In genomic region chr6:35637911-35638310, GRCh38 we compare ENCODE assay signal across 21 cellular contexts. TPM values are rescaled to one million over a fixed set of nuclear protein-coding genes. Genes with fewer than 3 reads are reported as not detected.
DNase-seq lines count a peak whose midpoint lies in the region; ATAC-seq, FAIRE-seq and TF ChIP-seq lines count a peak whose summit lies in the region.
"Had no signal": no experiment of that assay in that cellular context is flagged by ENCODE, and none has a peak within 500 bp of the region (broad histone marks: within the 10 kb centered on the region; RNA-seq: fewer than 3 reads in every experiment).

No MANE protein-coding gene starts in this region.

- no peak for ATAC-seq in activated CD8-positive, alpha-beta T cell treated with anti-CD3 and anti-CD28 coated beads for 36 hours
- ATAC-seq in activated CD8-positive, alpha-beta T cell treated with anti-CD3 and anti-CD28 coated beads, Interleukin-2, amount 10 ng/mL, durations not matched to agents 7 days and 5 days: no peak
- ATAC-seq in CD4-positive, CD25-positive, alpha-beta regulatory T cell (ENCODE audit: low read depth in 2 of 2): no peak
- ATAC-seq in pancreas (peak; percentile 33 to 66 (median 58)), HG02870 (IDR thresholded peaks at IDR 0.05; ENCODE audit: unreplicated experiment) (no peak), GM21526 (IDR thresholded peaks at IDR 0.05; ENCODE audit: low FRiP score, unreplicated experiment) (no peak)

- CTCF ChIA-PET in activated CD8-positive, alpha-beta T cell treated with anti-CD3 and anti-CD28 coated beads for 36 hours (lab: Charles Lee): interaction anchor here (0.6 to 2.4 kb wide), 7 partner anchors 14 to 115 kb away, joined by 3 to 12 read pairs (median 4); partner anchors contain the start of gene ARMC12
- CTCF ChIA-PET in activated CD8-positive, alpha-beta T cell treated with anti-CD3 and anti-CD28 coated beads, Interleukin-2, amount 10 ng/mL, durations not matched to agents 7 days and 5 days (lab: Charles Lee): interaction anchor here (0.8 to 2.8 kb wide), 9 partner anchors 8 to 98 kb away, joined by 3 to 14 read pairs (median 6); partner anchors contain the start of gene ARMC12

- no peaks in the 10 kb centered on the region for H3K27me3 ChIP-seq in CD4-positive, CD25-positive, alpha-beta regulatory T cell (ENCODE audit: control insufficient read depth, insufficient read depth, low read length)
- no peaks in the 10 kb centered on the region for H3K27me3 ChIP-seq in pancreas
- H3K27me3 ChIP-seq: MG63, Peyer's patch had no signal

- peaks cover 22% of the 10 kb centered on the region for H3K4me1 ChIP-seq in CD4-positive, CD25-positive, alpha-beta regulatory T cell (ENCODE audit: control insufficient read depth, insufficient read depth, low read length, poor library complexity, severe bottlenecking)
- peaks cover 20 to 44% (median 23%) of the 10 kb centered on the region in 3 donors for H3K4me1 ChIP-seq in pancreas
- H3K4me1 ChIP-seq: Peyer's patch had no signal

- H3K4me3 ChIP-seq in CD4-positive, CD25-positive, alpha-beta regulatory T cell (ENCODE audit: low read depth, low read length): no peak overlapping the region
- H3K4me3 ChIP-seq in pancreas: no peak overlapping the region
- H3K4me3 ChIP-seq: MG63, Peyer's patch had no signal

- WGBS in pancreas, 2 donors: 15 to 47% methylated on average over 1 of the region's 1 CpG

- peaks cover 46% of the 10 kb centered on the region for H3K36me3 ChIP-seq in CD4-positive, CD25-positive, alpha-beta regulatory T cell (ENCODE audit: control insufficient read depth, insufficient read depth, low read length)
- peaks cover 0 to 26% (median 13%) of the 10 kb centered on the region in 3 donors for H3K36me3 ChIP-seq in pancreas

- TF ChIP-seq CTCF in activated CD8-positive, alpha-beta T cell treated with anti-CD3 and anti-CD28 coated beads for 36 hours (IDR thresholded peaks at IDR 0.05): no peak
- no peak for TF ChIP-seq CTCF in pancreas (IDR thresholded peaks at IDR 0.05)

- no peaks in the 10 kb centered on the region for H3K9me3 ChIP-seq in CD4-positive, CD25-positive, alpha-beta regulatory T cell (ENCODE audit: control insufficient read depth in 2 of 2, low read length in 2 of 2)
- H3K9me3 ChIP-seq in pancreas: no peaks in the 10 kb centered on the region
- H3K9me3 ChIP-seq: MG63, Peyer's patch had no signal

- intact Hi-C loops in activated CD8-positive, alpha-beta T cell treated with anti-CD3 and anti-CD28 coated beads for 36 hours (cut with micrococcal nuclease): no loop called here
- intact Hi-C loops in pancreas (cut with DNase I): no loop called here

- no peak overlapping the region for H3K27ac ChIP-seq in CD4-positive, CD25-positive, alpha-beta regulatory T cell (ENCODE audit: insufficient read depth, low read length, poor library complexity, severe bottlenecking)
- peak overlapping the region in 2 of 4 donors; percentile 48 to 60 for H3K27ac ChIP-seq in pancreas
- H3K27ac ChIP-seq: Peyer's patch had no signal

- peaks cover 47% of the 10 kb centered on the region for H3K4me1 Mint-ChIP-seq in activated CD8-positive, alpha-beta T cell treated with anti-CD3 and anti-CD28 coated beads for 36 hours (ENCODE audit: low read depth)
- peaks cover 46% of the 10 kb centered on the region for H3K4me1 Mint-ChIP-seq in activated CD8-positive, alpha-beta T cell treated with anti-CD3 and anti-CD28 coated beads, Interleukin-2, amount 10 ng/mL, durations not matched to agents 7 days and 5 days (ENCODE audit: low read depth)
- H3K4me1 Mint-ChIP-seq in CD4-positive, CD25-positive, alpha-beta regulatory T cell: peaks cover 33 to 66% (median 45%) of the 10 kb centered on the region in 4 donors
- peaks cover 54% of the 10 kb centered on the region for H3K4me1 Mint-ChIP-seq in activated naive CD8-positive, alpha-beta T cell treated with anti-CD3 and anti-CD28 coated beads for 36 hours
- peaks cover 30% of the 10 kb centered on the region for H3K4me1 Mint-ChIP-seq in T-helper 2 cell treated with Interferon-gamma antibody and Interleukin-4, amounts not matched to agents 5 μg/mL and 100 μg/mL, for 36 hours (ENCODE audit: low read depth)

- no peaks in the 10 kb centered on the region for H3K27me3 Mint-ChIP-seq in activated CD8-positive, alpha-beta T cell treated with anti-CD3 and anti-CD28 coated beads for 36 hours
- H3K27me3 Mint-ChIP-seq in activated CD8-positive, alpha-beta T cell treated with anti-CD3 and anti-CD28 coated beads, Interleukin-2, amount 10 ng/mL, durations not matched to agents 7 days and 5 days (ENCODE audit: low read depth): no peaks in the 10 kb centered on the region
- H3K27me3 Mint-ChIP-seq in CD4-positive, CD25-positive, alpha-beta regulatory T cell: no peaks in the 10 kb centered on the region
- H3K27me3 Mint-ChIP-seq in activated naive CD8-positive, alpha-beta T cell treated with anti-CD3 and anti-CD28 coated beads for 36 hours: no peaks in the 10 kb centered on the region
- no peaks in the 10 kb centered on the region for H3K27me3 Mint-ChIP-seq in T-helper 2 cell treated with Interferon-gamma antibody and Interleukin-4, amounts not matched to agents 5 μg/mL and 100 μg/mL, for 36 hours (ENCODE audit: low read depth)

- H3K27ac Mint-ChIP-seq in activated CD8-positive, alpha-beta T cell treated with anti-CD3 and anti-CD28 coated beads for 36 hours: peak overlapping the region; percentile 63
- H3K27ac Mint-ChIP-seq in activated CD8-positive, alpha-beta T cell treated with anti-CD3 and anti-CD28 coated beads, Interleukin-2, amount 10 ng/mL, durations not matched to agents 7 days and 5 days: no peak overlapping the region
- peak overlapping the region; percentile 15 to 74 (median 38) for H3K27ac Mint-ChIP-seq in CD4-positive, CD25-positive, alpha-beta regulatory T cell
- peak overlapping the region; percentile 25 for H3K27ac Mint-ChIP-seq in activated naive CD8-positive, alpha-beta T cell treated with anti-CD3 and anti-CD28 coated beads for 36 hours
- H3K27ac Mint-ChIP-seq in T-helper 2 cell treated with Interferon-gamma antibody and Interleukin-4, amounts not matched to agents 5 μg/mL and 100 μg/mL, for 36 hours: no peak overlapping the region

- POLR2A ChIA-PET in activated CD8-positive, alpha-beta T cell treated with anti-CD3 and anti-CD28 coated beads for 36 hours (lab: Charles Lee): interaction anchor here (0.9 kb wide), 1 partner anchor 14 kb away, joined by 3 read pairs; no protein-coding TSS in a partner anchor
- POLR2A ChIA-PET in activated CD8-positive, alpha-beta T cell treated with anti-CD3 and anti-CD28 coated beads, Interleukin-2, amount 10 ng/mL, durations not matched to agents 7 days and 5 days (lab: Charles Lee): no interaction called here

- no peaks in the 10 kb centered on the region for H3K9me3 Mint-ChIP-seq in activated CD8-positive, alpha-beta T cell treated with anti-CD3 and anti-CD28 coated beads for 36 hours
- no peaks in the 10 kb centered on the region for H3K9me3 Mint-ChIP-seq in activated CD8-positive, alpha-beta T cell treated with anti-CD3 and anti-CD28 coated beads, Interleukin-2, amount 10 ng/mL, durations not matched to agents 7 days and 5 days (ENCODE audit: insufficient read depth)
- H3K9me3 Mint-ChIP-seq in CD4-positive, CD25-positive, alpha-beta regulatory T cell: no peaks in the 10 kb centered on the region
- no peaks in the 10 kb centered on the region for H3K9me3 Mint-ChIP-seq in activated naive CD8-positive, alpha-beta T cell treated with anti-CD3 and anti-CD28 coated beads for 36 hours
- no peaks in the 10 kb centered on the region for H3K9me3 Mint-ChIP-seq in T-helper 2 cell treated with Interferon-gamma antibody and Interleukin-4, amounts not matched to agents 5 μg/mL and 100 μg/mL, for 36 hours

- peaks cover 32% of the 10 kb centered on the region for H3K36me3 Mint-ChIP-seq in activated CD8-positive, alpha-beta T cell treated with anti-CD3 and anti-CD28 coated beads for 36 hours (ENCODE audit: low read depth)
- H3K36me3 Mint-ChIP-seq in activated CD8-positive, alpha-beta T cell treated with anti-CD3 and anti-CD28 coated beads, Interleukin-2, amount 10 ng/mL, durations not matched to agents 7 days and 5 days (ENCODE audit: low read depth): peaks cover 44% of the 10 kb centered on the region
- peaks cover 32% of the 10 kb centered on the region for H3K36me3 Mint-ChIP-seq in CD4-positive, CD25-positive, alpha-beta regulatory T cell
- H3K36me3 Mint-ChIP-seq in activated naive CD8-positive, alpha-beta T cell treated with anti-CD3 and anti-CD28 coated beads for 36 hours: peaks cover 29% of the 10 kb centered on the region
- peaks cover 35% of the 10 kb centered on the region for H3K36me3 Mint-ChIP-seq in T-helper 2 cell treated with Interferon-gamma antibody and Interleukin-4, amounts not matched to agents 5 μg/mL and 100 μg/mL, for 36 hours (ENCODE audit: low read depth)

- H3K4me3 Mint-ChIP-seq in activated CD8-positive, alpha-beta T cell treated with anti-CD3 and anti-CD28 coated beads for 36 hours: no peak overlapping the region
- H3K4me3 Mint-ChIP-seq in activated CD8-positive, alpha-beta T cell treated with anti-CD3 and anti-CD28 coated beads, Interleukin-2, amount 10 ng/mL, durations not matched to agents 7 days and 5 days: no peak overlapping the region
- H3K4me3 Mint-ChIP-seq in CD4-positive, CD25-positive, alpha-beta regulatory T cell: peak overlapping the region in 1 of 4 donors; percentile 12
- no peak overlapping the region for H3K4me3 Mint-ChIP-seq in activated naive CD8-positive, alpha-beta T cell treated with anti-CD3 and anti-CD28 coated beads for 36 hours
- H3K4me3 Mint-ChIP-seq in T-helper 2 cell treated with Interferon-gamma antibody and Interleukin-4, amounts not matched to agents 5 μg/mL and 100 μg/mL, for 36 hours: no peak overlapping the region

- no peak for DNase-seq in activated CD8-positive, alpha-beta T cell treated with anti-CD3 and anti-CD28 coated beads for 36 hours
- DNase-seq in activated CD8-positive, alpha-beta T cell treated with anti-CD3 and anti-CD28 coated beads, Interleukin-2, amount 10 ng/mL, durations not matched to agents 7 days and 5 days: no peak
- DNase-seq in CD4-positive, CD25-positive, alpha-beta regulatory T cell: peak in 1 of 3 donors; percentile 64
- DNase-seq in activated naive CD8-positive, alpha-beta T cell treated with anti-CD3 and anti-CD28 coated beads for 36 hours: no peak
- no peak for DNase-seq in pancreas
- DNase-seq in T-helper 2 cell treated with Interferon-gamma antibody and Interleukin-4, amounts not matched to agents 5 μg/mL and 100 μg/mL, for 36 hours (ENCODE audit: low spot score): no peak
- DNase-seq: 8988T, AML-193, C1 segment of cervical spinal cord, GDM1, Kasumi-1, MG63, NCI-H1417, NCI-H1694 treated with DMSO at 0.1 percent for 48 hours, NCI-H2081 treated with DMSO at 0.1 percent for 48 hours, NCI-H446, NCI-H526, Peyer's patch had no signal

- FAIRE-seq in pancreas (lab: Jason Lieb, UNC): no peak
- FAIRE-seq: GM19239 had no signal

RNA-seq across cellular contexts. Expression of gene FKBP5, which starts 50.8 kb away (rescaled TPM):
- total RNA-seq in activated CD8-positive, alpha-beta T cell treated with anti-CD3 and anti-CD28 coated beads for 36 hours: 10 to 100 TPM; 90.6 to 93.4 TPM
- total RNA-seq in activated CD8-positive, alpha-beta T cell treated with anti-CD3 and anti-CD28 coated beads, Interleukin-2, amount 10 ng/mL, durations not matched to agents 7 days and 5 days: 10 to 100 TPM; 78.7 to 79.5 TPM
- total RNA-seq in CD4-positive, CD25-positive, alpha-beta regulatory T cell: 55.0 TPM
- polyA plus RNA-seq in CD4-positive, CD25-positive, alpha-beta regulatory T cell: 100 to 1,000 TPM in 2 of 4 donors, 10 to 100 TPM in 2; 27.5 to 157 (median 106) TPM
- 100 to 1,000 TPM; 110 TPM for total RNA-seq in activated naive CD8-positive, alpha-beta T cell treated with anti-CD3 and anti-CD28 coated beads for 36 hours
- total RNA-seq in pancreas: 10 to 100 TPM; 13.0 to 78.4 (median 61.3) TPM
- 10 to 100 TPM; 31.8 to 44.1 TPM for polyA plus RNA-seq in pancreas

Comparison
In these comparisons a context has a peak if more than half of its experiments do, and no peak if none do; other contexts are left out.
1. H3K27ac Mint-ChIP-seq: peak in activated CD8-positive, alpha-beta T cell treated with anti-CD3 and anti-CD28 coated beads for 36 hours (single experiment), CD4-positive, CD25-positive, alpha-beta regulatory T cell (3 of 3) and activated naive CD8-positive, alpha-beta T cell treated with anti-CD3 and anti-CD28 coated beads for 36 hours (single experiment); none in activated CD8-positive, alpha-beta T cell treated with anti-CD3 and anti-CD28 coated beads, Interleukin-2, amount 10 ng/mL, durations not matched to agents 7 days and 5 days (single experiment) and T-helper 2 cell treated with Interferon-gamma antibody and Interleukin-4, amounts not matched to agents 5 μg/mL and 100 μg/mL, for 36 hours (single experiment).
2. ATAC-seq: peak in pancreas (4 of 4); none in activated CD8-positive, alpha-beta T cell treated with anti-CD3 and anti-CD28 coated beads for 36 hours (single experiment), activated CD8-positive, alpha-beta T cell treated with anti-CD3 and anti-CD28 coated beads, Interleukin-2, amount 10 ng/mL, durations not matched to agents 7 days and 5 days (single experiment), CD4-positive, CD25-positive, alpha-beta regulatory T cell (0 of 2), HG02870 (single experiment) and GM21526 (single experiment).